10 cellular contexts compared by ENCODE assay signal in the genomic region with DNA sequence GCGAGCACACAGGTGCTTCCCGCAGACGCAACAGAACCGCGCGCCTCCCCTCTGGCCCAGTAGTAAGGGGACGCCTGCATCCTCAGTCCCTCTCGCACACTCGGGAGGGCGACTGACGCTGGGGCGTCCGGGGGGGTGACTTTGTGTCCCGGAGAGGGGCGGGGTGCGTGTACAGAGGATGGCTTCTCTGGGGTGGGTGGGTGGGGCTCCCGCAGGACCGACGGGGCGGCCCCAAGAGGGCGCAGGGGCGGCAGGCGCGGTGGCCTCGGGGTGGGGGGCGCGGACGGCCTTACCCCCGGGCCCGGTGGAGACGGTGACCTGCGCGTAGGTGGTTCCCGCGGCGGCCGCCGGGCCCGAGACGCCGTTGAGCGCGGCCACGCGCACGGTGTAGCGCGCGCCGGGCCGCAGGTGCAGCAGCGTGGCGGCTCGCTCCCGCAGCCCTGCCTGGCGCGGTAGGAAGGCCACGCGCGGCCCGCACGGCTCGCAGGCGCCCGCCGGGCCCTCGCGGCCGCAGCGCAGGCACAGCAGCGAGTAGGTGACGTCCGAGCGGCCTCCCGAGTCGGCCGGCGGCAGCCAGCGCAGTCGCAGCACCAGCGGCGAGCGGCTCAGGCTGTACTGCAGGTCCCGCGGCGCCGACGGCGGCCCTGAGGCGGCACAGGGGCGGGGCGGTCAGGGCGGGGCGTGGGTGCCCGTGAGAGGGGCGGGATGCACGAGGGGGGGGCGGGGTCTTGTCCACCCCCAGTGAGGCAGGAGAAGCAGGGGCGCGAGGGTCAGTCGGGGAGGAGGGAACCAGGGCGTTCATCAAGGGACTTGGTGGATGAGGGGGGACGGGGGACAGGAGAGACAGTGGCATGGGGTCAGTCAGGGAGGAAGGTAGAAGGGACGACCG. TPM values are rescaled to one million over a fixed set of nuclear protein-coding genes. Genes with fewer than 3 reads are reported as not detected.
A peak's percentile ranks its signal among the peaks of the same experiment; 100 is the strongest.
DNase-seq lines count a peak whose midpoint lies in the region; ATAC-seq lines count a peak whose summit lies in the region.
"Had no signal": no experiment of that assay in that cellular context is flagged by ENCODE, and none has a peak within 500 bp of the region (broad histone marks: within the 10 kb centered on the region; RNA-seq: fewer than 3 reads in every experiment).

No MANE protein-coding gene starts in this region.

- H3K9ac ChIP-seq in iPS-18a (ENCODE audit: low read length) = no peak overlapping the region
- H3K9ac ChIP-seq: BLaER1 had no signal

- H3K9me3 ChIP-seq in iPS-18a (ENCODE audit: control insufficient read depth, low read depth, low read length) = no peaks in the 10 kb centered on the region
- H3K9me3 ChIP-seq in aorta (ENCODE audit: control insufficient read depth, low read length) = no peaks in the 10 kb centered on the region
- H3K9me3 ChIP-seq: BLaER1 had no signal

- peaks cover 58% of the 10 kb centered on the region for H3K27me3 Mint-ChIP-seq in activated naive CD8-positive, alpha-beta T cell treated with anti-CD3 and anti-CD28 coated beads, Interleukin-2, amount 10 ng/mL, durations not matched to agents 7 days and 5 days
- H3K27me3 Mint-ChIP-seq in stimulated activated naive CD8-positive, alpha-beta T cell treated with anti-CD3 and anti-CD28 coated beads, Interleukin-15, amount 100 ng/mL, for 72 hours = peaks cover 82% of the 10 kb centered on the region

- intact Hi-C loops in aorta (cut with DNase I) = no loop called here

- H3K4me1 Mint-ChIP-seq in activated naive CD8-positive, alpha-beta T cell treated with anti-CD3 and anti-CD28 coated beads, Interleukin-2, amount 10 ng/mL, durations not matched to agents 7 days and 5 days = peaks cover 3% of the 10 kb centered on the region
- H3K4me1 Mint-ChIP-seq in stimulated activated naive CD8-positive, alpha-beta T cell treated with anti-CD3 and anti-CD28 coated beads, Interleukin-15, amount 100 ng/mL, for 72 hours = peaks cover 33% of the 10 kb centered on the region

- no peak overlapping the region for H3K27ac Mint-ChIP-seq in activated naive CD8-positive, alpha-beta T cell treated with anti-CD3 and anti-CD28 coated beads, Interleukin-2, amount 10 ng/mL, durations not matched to agents 7 days and 5 days
- peak overlapping the region in 1 of 2 donors; percentile 57 for H3K27ac Mint-ChIP-seq in stimulated activated naive CD8-positive, alpha-beta T cell treated with anti-CD3 and anti-CD28 coated beads, Interleukin-15, amount 100 ng/mL, for 72 hours

- H3K27ac ChIP-seq in iPS-18a (ENCODE audit: low read length) = no peak overlapping the region
- H3K27ac ChIP-seq in aorta (ENCODE audit: low read depth in 1 of 2, low read length in 2 of 2) = no peak overlapping the region
- H3K27ac ChIP-seq: BLaER1 had no signal

- H3K4me3 Mint-ChIP-seq in activated naive CD8-positive, alpha-beta T cell treated with anti-CD3 and anti-CD28 coated beads, Interleukin-2, amount 10 ng/mL, durations not matched to agents 7 days and 5 days = peak overlapping the region; percentile 65
- peak overlapping the region; percentile 76 to 78 for H3K4me3 Mint-ChIP-seq in stimulated activated naive CD8-positive, alpha-beta T cell treated with anti-CD3 and anti-CD28 coated beads, Interleukin-15, amount 100 ng/mL, for 72 hours

- 1% methylated on average over 58 to 105 of the region's 105 CpGs for WGBS in aorta, 2 donors

- H3K4me3 ChIP-seq in iPS-18a (ENCODE audit: low read length) (peak overlapping the region; percentile 29), aorta (ENCODE audit: low read length in 2 of 2) (peak overlapping the region in 1 of 2 donors; percentile 23)
- H3K4me3 ChIP-seq: BLaER1 had no signal

- ATAC-seq in activated naive CD8-positive, alpha-beta T cell treated with anti-CD3 and anti-CD28 coated beads, Interleukin-2, amount 10 ng/mL, durations not matched to agents 7 days and 5 days (ENCODE audit: low read depth) = peak; percentile 57
- peak; percentile 63 for ATAC-seq in stimulated activated naive CD8-positive, alpha-beta T cell treated with anti-CD3 and anti-CD28 coated beads, Interleukin-15, amount 100 ng/mL, for 72 hours
- ATAC-seq in aorta (ENCODE audit: low FRiP score) (no peak), GM19467 (IDR thresholded peaks at IDR 0.05; ENCODE audit: unreplicated experiment) (no peak)

- POLR2A ChIA-PET in activated naive CD8-positive, alpha-beta T cell treated with anti-CD3 and anti-CD28 coated beads, Interleukin-2, amount 10 ng/mL, durations not matched to agents 7 days and 5 days (lab: Charles Lee) = no interaction called here

- no peaks in the 10 kb centered on the region for H3K4me1 ChIP-seq in iPS-18a (ENCODE audit: control insufficient read depth, low read depth, low read length)
- no peaks in the 10 kb centered on the region for H3K4me1 ChIP-seq in aorta (ENCODE audit: control insufficient read depth in 1 of 2, insufficient read depth in 2 of 2, low read length in 2 of 2)
- H3K4me1 ChIP-seq: BLaER1 had no signal

- H3K9me3 Mint-ChIP-seq in activated naive CD8-positive, alpha-beta T cell treated with anti-CD3 and anti-CD28 coated beads, Interleukin-2, amount 10 ng/mL, durations not matched to agents 7 days and 5 days = no peaks in the 10 kb centered on the region
- no peaks in the 10 kb centered on the region for H3K9me3 Mint-ChIP-seq in stimulated activated naive CD8-positive, alpha-beta T cell treated with anti-CD3 and anti-CD28 coated beads, Interleukin-15, amount 100 ng/mL, for 72 hours

- DNase-seq in NCI-H2107 (lab: John Stamatoyannopoulos, UW) (peak; percentile 7), NCI-H2107 treated with DMSO at 0.1 percent for 48 hours (lab: John Stamatoyannopoulos, UW; ENCODE audit: unreplicated experiment) (no peak), NCI-H1105 treated with DMSO at 0.1 percent for 48 hours (lab: John Stamatoyannopoulos, UW) (peak; percentile 61), aorta (no peak)
- peak; percentile 46 for DNase-seq in activated naive CD8-positive, alpha-beta T cell treated with anti-CD3 and anti-CD28 coated beads, Interleukin-2, amount 10 ng/mL, durations not matched to agents 7 days and 5 days
- DNase-seq in stimulated activated naive CD8-positive, alpha-beta T cell treated with anti-CD3 and anti-CD28 coated beads, Interleukin-15, amount 100 ng/mL, for 72 hours = no peak

- H3K27me3 ChIP-seq in iPS-18a (ENCODE audit: control insufficient read depth, insufficient read depth, low read length) (peaks cover 79% of the 10 kb centered on the region), aorta (ENCODE audit: control insufficient read depth in 1 of 2, insufficient read depth in 2 of 2, low read length in 1 of 2) (peaks cover 0 to 2% of the 10 kb centered on the region in 2 donors)

- H3K36me3 Mint-ChIP-seq in activated naive CD8-positive, alpha-beta T cell treated with anti-CD3 and anti-CD28 coated beads, Interleukin-2, amount 10 ng/mL, durations not matched to agents 7 days and 5 days = no peaks in the 10 kb centered on the region

- H3K36me3 ChIP-seq in iPS-18a (ENCODE audit: control insufficient read depth, low read depth, low read length) (no peaks in the 10 kb centered on the region), aorta (ENCODE audit: control insufficient read depth in 1 of 2, insufficient read depth in 2 of 2, low read length in 1 of 2) (no peaks in the 10 kb centered on the region)
- H3K36me3 ChIP-seq: BLaER1 had no signal

RNA-seq across cellular contexts. Expression of a gene that starts 12.1 kb away (rescaled TPM):
- not detected for total RNA-seq in activated naive CD8-positive, alpha-beta T cell treated with anti-CD3 and anti-CD28 coated beads, Interleukin-2, amount 10 ng/mL, durations not matched to agents 7 days and 5 days
- under 1 TPM in 1 of 2 donors, not detected in 1; 0.12 TPM for total RNA-seq in aorta
- under 1 TPM; 0.05 to 0.25 TPM for polyA plus RNA-seq in aorta
- total RNA-seq: T-helper 1 cell treated with Interleukin-12 subunit alpha and Interleukin-12 subunit beta and Interleukin-4 antibody, amounts not matched to agents 30 ng/mL and 1 ng/mL, for 36 hours had no signal

RNA-seq across cellular contexts. Expression of a gene that starts 40.8 kb away (rescaled TPM):
- total RNA-seq in activated naive CD8-positive, alpha-beta T cell treated with anti-CD3 and anti-CD28 coated beads, Interleukin-2, amount 10 ng/mL, durations not matched to agents 7 days and 5 days = 1 to 10 TPM; 1.3 to 1.4 TPM
- 1 to 10 TPM; 1.2 to 1.9 TPM for total RNA-seq in aorta
- 1 to 10 TPM in 1 of 2 donors, under 1 TPM in 1; 0.75 to 2.3 TPM for polyA plus RNA-seq in aorta

RNA-seq across cellular contexts. Expression of a gene that starts 54.8 kb away (rescaled TPM):
- total RNA-seq in activated naive CD8-positive, alpha-beta T cell treated with anti-CD3 and anti-CD28 coated beads, Interleukin-2, amount 10 ng/mL, durations not matched to agents 7 days and 5 days = 10 to 100 TPM; 15.4 to 18.0 TPM
- 10 to 100 TPM; 34.0 to 35.0 TPM for total RNA-seq in aorta
- 100 to 1,000 TPM in 1 of 2 donors, 10 to 100 TPM in 1; 75.7 to 118 TPM for polyA plus RNA-seq in aorta

RNA-seq across cellular contexts. Expression of a gene that starts 55.2 kb away (rescaled TPM):
- total RNA-seq in activated naive CD8-positive, alpha-beta T cell treated with anti-CD3 and anti-CD28 coated beads, Interleukin-2, amount 10 ng/mL, durations not matched to agents 7 days and 5 days = 10 to 100 TPM; 13.3 to 14.1 TPM
- 10 to 100 TPM; 10.2 to 12.2 TPM for total RNA-seq in aorta
- polyA plus RNA-seq in aorta = 10 to 100 TPM in 1 of 2 donors, 1 to 10 TPM in 1; 8.5 to 11.1 TPM

Comparison
In these comparisons a context has a peak if more than half of its experiments do, and no peak if none do; other contexts are left out.
1. DNase-seq: peak in NCI-H2107 (single experiment), NCI-H1105 treated with DMSO at 0.1 percent for 48 hours (single experiment) and activated naive CD8-positive, alpha-beta T cell treated with anti-CD3 and anti-CD28 coated beads, Interleukin-2, amount 10 ng/mL, durations not matched to agents 7 days and 5 days (single experiment); none in NCI-H2107 treated with DMSO at 0.1 percent for 48 hours (single experiment), stimulated activated naive CD8-positive, alpha-beta T cell treated with anti-CD3 and anti-CD28 coated beads, Interleukin-15, amount 100 ng/mL, for 72 hours (0 of 2) and aorta (0 of 2).
2. ATAC-seq: peak in activated naive CD8-positive, alpha-beta T cell treated with anti-CD3 and anti-CD28 coated beads, Interleukin-2, amount 10 ng/mL, durations not matched to agents 7 days and 5 days (single experiment) and stimulated activated naive CD8-positive, alpha-beta T cell treated with anti-CD3 and anti-CD28 coated beads, Interleukin-15, amount 100 ng/mL, for 72 hours (single experiment); none in aorta (single experiment) and GM19467 (single experiment).